ENCODE assay signal across 8 cellular contexts in the genomic region with DNA sequence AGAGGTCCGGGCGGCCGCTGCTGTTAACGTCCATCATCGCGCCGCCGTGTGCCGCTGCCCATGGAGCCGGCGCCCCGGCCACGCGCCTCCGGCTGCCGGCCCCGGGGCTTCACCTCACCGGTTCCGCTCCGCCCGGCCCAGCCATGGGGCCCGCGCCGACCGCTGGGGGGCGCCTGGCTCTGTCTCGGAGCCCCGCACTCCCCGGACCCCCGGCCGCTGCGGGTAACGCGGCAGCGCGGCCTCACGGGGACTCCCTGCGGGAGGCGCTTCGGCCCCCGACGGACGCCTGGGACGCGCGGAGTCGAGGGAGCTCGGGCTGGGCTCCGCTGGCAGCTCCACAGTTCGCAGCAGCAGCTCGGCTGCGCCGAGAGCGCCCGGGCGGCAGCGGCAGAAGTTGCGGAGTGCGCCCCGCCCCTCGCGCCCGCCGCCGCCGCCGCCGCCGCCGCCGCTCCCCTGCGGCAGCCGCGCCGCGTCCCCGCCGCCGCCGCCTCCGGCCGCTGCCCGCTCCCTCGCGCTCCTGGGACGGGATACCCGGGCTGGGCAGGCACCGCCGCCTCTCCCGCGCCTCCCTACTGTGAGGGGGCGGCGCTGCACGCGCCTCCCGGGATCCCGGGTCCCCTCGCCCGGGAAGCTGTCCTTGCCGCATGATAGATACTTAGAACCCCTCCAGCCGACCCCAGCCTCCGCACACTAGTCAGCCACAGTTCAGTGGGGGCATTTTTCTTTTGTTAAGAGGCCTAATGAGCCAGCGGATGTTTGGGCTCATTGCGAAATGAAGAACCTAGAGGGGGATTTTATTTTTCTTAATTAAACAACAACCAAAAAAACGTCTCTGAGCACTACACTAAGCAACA. TPM values are rescaled to one million over a fixed set of nuclear protein-coding genes. Genes with fewer than 3 reads are reported as not detected.
DNase-seq lines count a peak whose midpoint lies in the region; ATAC-seq and TF ChIP-seq lines count a peak whose summit lies in the region.

Gene HTR7 (minus strand): TSS at position 405 of the 854 bp plus-strand sequence. CDS start 368 bp downstream, at position 37.

- peaks cover 20% of the 10 kb centered on the region for H3K4me1 ChIP-seq in CD4-positive, CD25-positive, alpha-beta regulatory T cell (ENCODE audit: control insufficient read depth, insufficient read depth, low read length, poor library complexity, severe bottlenecking)

- H3K27me3 Mint-ChIP-seq in CD4-positive, CD25-positive, alpha-beta regulatory T cell: peaks cover 76% of the 10 kb centered on the region
- H3K27me3 Mint-ChIP-seq in immature natural killer cell (ENCODE audit: low read depth in 3 of 3): peaks cover 7 to 26% (median 24%) of the 10 kb centered on the region in 3 donors

- peaks cover 50% of the 10 kb centered on the region for H3K27me3 ChIP-seq in CD4-positive, CD25-positive, alpha-beta regulatory T cell (ENCODE audit: control insufficient read depth, insufficient read depth, low read length)
- H3K27me3 ChIP-seq in brain microvascular endothelial cell (replicated peaks): no peaks in the 10 kb centered on the region

- no peak within 1 kb of the TSS for H3K27ac ChIP-seq in CD4-positive, CD25-positive, alpha-beta regulatory T cell (ENCODE audit: insufficient read depth, low read length, poor library complexity, severe bottlenecking)
- peak within 1 kb of the TSS; percentile 64 for H3K27ac ChIP-seq in brain microvascular endothelial cell

- H3K4me3 ChIP-seq in CD4-positive, CD25-positive, alpha-beta regulatory T cell (ENCODE audit: low read depth, low read length): peak within 1 kb of the TSS; percentile 57
- peak within 1 kb of the TSS; percentile 70 for H3K4me3 ChIP-seq in brain microvascular endothelial cell (ENCODE audit: low read depth, low read length)

- peak within 1 kb of the TSS; percentile 34 to 63 (median 35) for H3K27ac Mint-ChIP-seq in CD4-positive, CD25-positive, alpha-beta regulatory T cell
- H3K27ac Mint-ChIP-seq in immature natural killer cell: peak within 1 kb of the TSS in 1 of 6 donors; percentile 71

- H3K9me3 Mint-ChIP-seq in CD4-positive, CD25-positive, alpha-beta regulatory T cell: no peaks in the 10 kb centered on the region
- H3K9me3 Mint-ChIP-seq in immature natural killer cell: peaks cover 0 to 2% (median 0%) of the 10 kb centered on the region in 6 donors

- in situ Hi-C loops in brain microvascular endothelial cell (cut with HindIII; ENCODE audit: low pct_ligation_motif_present, low sequenced_read_pairs): loop anchor here (25.0 kb wide), 1 partner anchor 96 kb away; no protein-coding TSS in a partner anchor

- H3K36me3 Mint-ChIP-seq in CD4-positive, CD25-positive, alpha-beta regulatory T cell: no peaks in the 10 kb centered on the region
- H3K36me3 Mint-ChIP-seq in immature natural killer cell: no peaks in the 10 kb centered on the region

- DNase-seq in CD4-positive, CD25-positive, alpha-beta regulatory T cell: peak; percentile 37 to 63 (median 60)
- DNase-seq in T1000 (lab: John Stamatoyannopoulos, UW) (peak; percentile 69), brain microvascular endothelial cell (peak; percentile 24), immature natural killer cell (peak; percentile 47 to 55 (median 54)), cerebellar nuclear complex (lab: John Stamatoyannopoulos, UW) (no peak)
- peak; percentile 64 for DNase-seq in stimulated activated CD4-positive, alpha-beta T cell treated with anti-CD3 and anti-CD28 coated beads, Interleukin-12 subunit alpha, Interleukin-12 subunit beta, amount 100 ng/mL, for 4 hours

- peak; percentile 74 to 84 for ATAC-seq in CD4-positive, CD25-positive, alpha-beta regulatory T cell (ENCODE audit: low read depth in 2 of 2)
- ATAC-seq in GM19328 (IDR thresholded peaks at IDR 0.05; ENCODE audit: unreplicated experiment) (peak; percentile 65), HG03457 (IDR thresholded peaks at IDR 0.05; ENCODE audit: unreplicated experiment) (peak; percentile 57)

- no peaks in the 10 kb centered on the region for H3K9me3 ChIP-seq in CD4-positive, CD25-positive, alpha-beta regulatory T cell (ENCODE audit: control insufficient read depth in 2 of 2, low read length in 2 of 2)

- H3K4me1 Mint-ChIP-seq in CD4-positive, CD25-positive, alpha-beta regulatory T cell: peaks cover 0 to 13% (median 3%) of the 10 kb centered on the region in 4 donors
- H3K4me1 Mint-ChIP-seq in immature natural killer cell: peaks cover 8 to 12% of the 10 kb centered on the region in 2 donors

- H3K36me3 ChIP-seq in CD4-positive, CD25-positive, alpha-beta regulatory T cell (ENCODE audit: control insufficient read depth, insufficient read depth, low read length): no peaks in the 10 kb centered on the region
- no peaks in the 10 kb centered on the region for H3K36me3 ChIP-seq in brain microvascular endothelial cell (replicated peaks)

- H3K4me3 Mint-ChIP-seq in CD4-positive, CD25-positive, alpha-beta regulatory T cell: peak within 1 kb of the TSS; percentile 75 to 91 (median 89)
- peak within 1 kb of the TSS; percentile 85 to 91 (median 88) for H3K4me3 Mint-ChIP-seq in immature natural killer cell

- peak; percentile 50 for TF ChIP-seq CTCF in brain microvascular endothelial cell (IDR thresholded peaks at IDR 0.05; ENCODE audit: low read depth, low read length, missing control alignments)

RNA-seq across cellular contexts. Expression of gene HTR7, which starts in this region (rescaled TPM):
- total RNA-seq in CD4-positive, CD25-positive, alpha-beta regulatory T cell: not detected
- polyA plus RNA-seq in CD4-positive, CD25-positive, alpha-beta regulatory T cell: not detected
- 1 to 10 TPM in 1 of 3 donors, under 1 TPM in 1, not detected in 1; 0.61 to 2.3 TPM for polyA plus RNA-seq in immature natural killer cell

Comparison
In these comparisons a context has a peak if more than half of its experiments do, and no peak if none do; other contexts are left out.
1. Peak in DNase-seq, ATAC-seq and H3K4me3 ChIP-seq in CD4-positive, CD25-positive, alpha-beta regulatory T cell; RNA of the gene not detected or under 1 TPM.
2. DNase-seq: peak in T1000 (single experiment), brain microvascular endothelial cell (single experiment), immature natural killer cell (3 of 3) and stimulated activated CD4-positive, alpha-beta T cell treated with anti-CD3 and anti-CD28 coated beads, Interleukin-12 subunit alpha, Interleukin-12 subunit beta, amount 100 ng/mL, for 4 hours (single experiment); none in cerebellar nuclear complex (0 of 2).
3. Peak in every context shown above with its lines, with median percentiles within 50 percentile points of each other: ATAC-seq.